8 cellular contexts compared by ENCODE assay signal in genomic region chr19:35868172-35868822, GRCh38. TPM values are rescaled to one million over a fixed set of nuclear protein-coding genes. Genes with fewer than 3 reads are reported as not detected.
A peak's percentile ranks its signal among the peaks of the same experiment; 100 is the strongest.
DNase-seq lines count a peak whose midpoint lies in the region; TF ChIP-seq lines count a peak whose summit lies in the region.

TSS of gene APLP1 (plus strand) at chr19:35868574. CDS start at chr19:35868637, 63 bp downstream.

- peaks cover 71% of the 10 kb centered on the region for H3K27me3 Mint-ChIP-seq in activated naive CD8-positive, alpha-beta T cell treated with anti-CD3 and anti-CD28 coated beads for 36 hours
- H3K27me3 Mint-ChIP-seq in progenitor cell of endocrine pancreas = peaks cover 5% of the 10 kb centered on the region

- H3K9ac ChIP-seq in SK-N-MC (ENCODE audit: insufficient read length) = no peak within 1 kb of the TSS

- H3K27ac Mint-ChIP-seq in activated naive CD8-positive, alpha-beta T cell treated with anti-CD3 and anti-CD28 coated beads for 36 hours = no peak within 1 kb of the TSS
- H3K27ac Mint-ChIP-seq in progenitor cell of endocrine pancreas = peak within 1 kb of the TSS; percentile 81

- H3K4me3 ChIP-seq in SK-N-MC = peak within 1 kb of the TSS; percentile 82
- H3K4me3 ChIP-seq in uterus = peak within 1 kb of the TSS; percentile 5 to 31

- H3K27me3 ChIP-seq in uterus = peaks cover 0 to 3% of the 10 kb centered on the region in 2 donors

- H3K4me1 Mint-ChIP-seq in activated naive CD8-positive, alpha-beta T cell treated with anti-CD3 and anti-CD28 coated beads for 36 hours = peaks cover 12% of the 10 kb centered on the region
- H3K4me1 Mint-ChIP-seq in progenitor cell of endocrine pancreas (ENCODE audit: low read depth) = peaks cover 11% of the 10 kb centered on the region

- in situ Hi-C loops in Caki2 (cut with HindIII; ENCODE audit: low pct_unique_long_range_greater_than_20kb, low sequenced_read_pairs) = no loop called here

- no peaks in the 10 kb centered on the region for H3K9me3 Mint-ChIP-seq in activated naive CD8-positive, alpha-beta T cell treated with anti-CD3 and anti-CD28 coated beads for 36 hours
- no peaks in the 10 kb centered on the region for H3K9me3 Mint-ChIP-seq in progenitor cell of endocrine pancreas (ENCODE audit: low read depth)

- H3K36me3 ChIP-seq in SK-N-MC (ENCODE audit: insufficient read depth, low read length) (no peaks in the 10 kb centered on the region), uterus (no peaks in the 10 kb centered on the region)

- H3K9me3 ChIP-seq in SK-N-MC (ENCODE audit: low read depth, low read length) = no peaks in the 10 kb centered on the region
- H3K9me3 ChIP-seq in uterus = no peaks in the 10 kb centered on the region

- H3K4me3 Mint-ChIP-seq in activated naive CD8-positive, alpha-beta T cell treated with anti-CD3 and anti-CD28 coated beads for 36 hours = peak within 1 kb of the TSS; percentile 61
- peak within 1 kb of the TSS; percentile 75 for H3K4me3 Mint-ChIP-seq in progenitor cell of endocrine pancreas (ENCODE audit: low read depth)

- intact Hi-C loops in cardiac septum (cut with DNase I) (loop anchor here (10.0 kb wide), 1 partner anchor 93 kb away; the partner anchor contains the start of gene ARHGAP33), uterus (cut with DNase I; ENCODE audit: low total_unique reads) (no loop called here)

- DNase-seq in Caki2 (ENCODE audit: low read depth) (peak; percentile 44), HUDEP-2 (lab: John Stamatoyannopoulos, UW; ENCODE audit: unreplicated experiment in 76 of 76) (peak in 39 of 76 experiments; percentile 4 to 71 (median 45)), SK-N-MC (ENCODE audit: low read depth, low spot score) (no peak), cardiac septum (ENCODE audit: low spot score) (peak; percentile 86), progenitor cell of endocrine pancreas (ENCODE audit: low spot score, unreplicated experiment) (peak; percentile 70), uterus (peak; percentile 35 to 65), epidermal melanocyte (ENCODE audit: insufficient read length, low spot score) (no peak)
- DNase-seq in activated naive CD8-positive, alpha-beta T cell treated with anti-CD3 and anti-CD28 coated beads for 36 hours = peak; percentile 81

- H3K4me1 ChIP-seq in uterus = peaks cover 0 to 14% of the 10 kb centered on the region in 2 donors

- peaks cover 2% of the 10 kb centered on the region for H3K36me3 Mint-ChIP-seq in activated naive CD8-positive, alpha-beta T cell treated with anti-CD3 and anti-CD28 coated beads for 36 hours
- H3K36me3 Mint-ChIP-seq in progenitor cell of endocrine pancreas (ENCODE audit: insufficient read depth) = peaks cover 18% of the 10 kb centered on the region

- H3K27ac ChIP-seq in SK-N-MC (peak within 1 kb of the TSS; percentile 52; the same call in 1 of the 2 replicates), uterus (no peak within 1 kb of the TSS)

- TF ChIP-seq CTCF in progenitor cell of endocrine pancreas (IDR thresholded peaks at IDR 0.05; ENCODE audit: unreplicated experiment) (no peak), uterus (IDR thresholded peaks at IDR 0.05) (no peak)

- TF ChIP-seq POLR2A in uterus (IDR thresholded peaks at IDR 0.05) = no peak

RNA-seq across cellular contexts. Expression of gene APLP1, which starts in this region (rescaled TPM):
- 53.9 and 58.7 TPM in 2 replicates for total RNA-seq in Caki2 (2014; rRNA removed; shearing (Covaris generic); ENCODE audit: low replicate concordance)
- total RNA-seq in activated naive CD8-positive, alpha-beta T cell treated with anti-CD3 and anti-CD28 coated beads for 36 hours = under 1 TPM; 0.68 to 0.88 TPM
- total RNA-seq in cardiac septum (39.9 TPM), progenitor cell of endocrine pancreas (134 and 135 TPM in 2 replicates), uterus (10 to 100 TPM in 1 of 4 donors, 1 to 10 TPM in 1, not detected in 2; 6.1 to 16.2 TPM)

Comparison
In these comparisons a context has a peak if more than half of its experiments do, and no peak if none do; other contexts are left out.
1. Peak in DNase-seq in activated naive CD8-positive, alpha-beta T cell treated with anti-CD3 and anti-CD28 coated beads for 36 hours; RNA of the gene not detected or under 1 TPM.
2. DNase-seq: peak in Caki2 (single experiment), HUDEP-2 (39 of 76), cardiac septum (single experiment), progenitor cell of endocrine pancreas (single experiment) and uterus (2 of 2); none in SK-N-MC (single experiment) and epidermal melanocyte (single experiment).